Comparison of ENCODE assay signal across 20 cellular contexts in the genomic region with DNA sequence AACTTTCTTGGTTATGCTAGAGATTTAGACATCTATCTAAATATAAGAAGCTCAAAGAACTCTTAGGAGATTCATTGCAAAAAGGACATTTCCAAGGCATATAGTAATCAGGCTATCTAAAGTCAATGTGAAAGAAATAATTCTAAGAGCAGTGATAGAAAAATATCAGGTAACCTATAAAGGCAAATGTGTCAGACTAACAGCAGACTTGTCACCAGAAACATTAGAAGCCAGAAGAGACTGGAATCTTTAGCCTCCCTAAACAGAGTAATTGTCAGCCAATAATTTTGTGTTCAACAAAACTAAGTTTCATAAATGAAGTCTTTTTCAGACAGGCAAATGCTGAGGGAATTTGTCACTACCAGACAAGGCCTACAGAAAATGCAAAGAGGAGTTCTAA.
"Had no signal": no experiment of that assay in that cellular context is flagged by ENCODE, and none has a peak within 500 bp of the region (broad histone marks: within the 10 kb centered on the region; RNA-seq: fewer than 3 reads in every experiment).

No MANE protein-coding gene starts in this region.

- H3K4me2 ChIP-seq: PC-9 had no signal

- DNase-seq: KBM-7, MV-4-11, NCI-H1048, NCI-H1105, NCI-H1417, NCI-H1436 treated with DMSO at 0.1 percent for 48 hours, NCI-H1694, NCI-H1930, NCI-H2081, NCI-H2107, NCI-H2227 treated with DMSO at 0.1 percent for 48 hours, NCI-H524, NCI-H526 treated with DMSO at 0.1 percent for 48 hours, NCI-H748 treated with DMSO at 0.1 percent for 48 hours, OCI-M1, PC-9, Peyer's patch, SHP77 treated with DMSO at 0.1 percent for 48 hours, SJCRH30 had no signal

- H3K27me3 ChIP-seq: Peyer's patch, SJCRH30 had no signal

- H2AFZ ChIP-seq: PC-9 had no signal

- H3K36me3 ChIP-seq: Peyer's patch, SJCRH30 had no signal

- H3K4me3 ChIP-seq: PC-9, Peyer's patch, SJCRH30 had no signal

- H3K27ac ChIP-seq: HL-60, PC-9, Peyer's patch, SJCRH30 had no signal

- H3K9me3 ChIP-seq: Peyer's patch had no signal
